ENCODE assay signal across 18 cellular contexts in genomic region chr3:49788056-49788455, GRCh38. TPM values are rescaled to one million over a fixed set of nuclear protein-coding genes. Genes with fewer than 3 reads are reported as not detected.
DNase-seq lines count a peak whose midpoint lies in the region; ATAC-seq and TF ChIP-seq lines count a peak whose summit lies in the region.
"Had no signal": no experiment of that assay in that cellular context is flagged by ENCODE, and none has a peak within 500 bp of the region (broad histone marks: within the 10 kb centered on the region; RNA-seq: fewer than 3 reads in every experiment).

No MANE protein-coding gene starts in this region.

- no peaks in the 10 kb centered on the region for H3K9me3 ChIP-seq in left ventricle myocardium inferior (replicated peaks)
- H3K9me3 ChIP-seq in heart left ventricle = no peaks in the 10 kb centered on the region
- H3K9me3 ChIP-seq in PC-3 (ENCODE audit: low read length) = no peaks in the 10 kb centered on the region

- H3K36me3 Mint-ChIP-seq in chondrocyte (ENCODE audit: low read depth) (peaks cover 1% of the 10 kb centered on the region), neural crest cell (ENCODE audit: low read depth) (peaks cover 5% of the 10 kb centered on the region)
- peaks cover 2 to 4% of the 10 kb centered on the region in 2 donors for H3K36me3 Mint-ChIP-seq in stimulated activated naive B cell treated with anti-CD40 and anti-IgM and Interleukin-4, amounts not matched to agents 10 μg/mL and 1 μg/mL and 100 μg/mL, for 72 hours

- H3K27me3 Mint-ChIP-seq in chondrocyte (ENCODE audit: low read depth) (no peaks in the 10 kb centered on the region), neural crest cell (ENCODE audit: low read depth) (no peaks in the 10 kb centered on the region)
- peaks cover 0 to 3% of the 10 kb centered on the region in 2 donors for H3K27me3 Mint-ChIP-seq in stimulated activated naive B cell treated with anti-CD40 and anti-IgM and Interleukin-4, amounts not matched to agents 10 μg/mL and 1 μg/mL and 100 μg/mL, for 72 hours

- H3K9me3 Mint-ChIP-seq in chondrocyte (ENCODE audit: low read depth) (no peaks in the 10 kb centered on the region), neural crest cell (no peaks in the 10 kb centered on the region)
- no peaks in the 10 kb centered on the region for H3K9me3 Mint-ChIP-seq in stimulated activated naive B cell treated with anti-CD40 and anti-IgM and Interleukin-4, amounts not matched to agents 10 μg/mL and 1 μg/mL and 100 μg/mL, for 72 hours

- H3K27ac ChIP-seq in left ventricle myocardium inferior (replicated peaks) = peak overlapping the region; percentile 96
- H3K27ac ChIP-seq in heart left ventricle = peak overlapping the region in 4 of 12 donors; percentile 86 to 94 (median 94)
- no peak overlapping the region for H3K27ac ChIP-seq in PC-3 (ENCODE audit: low read length)
- H3K27ac ChIP-seq: PC-9 had no signal

- no peak overlapping the region for H3K27ac Mint-ChIP-seq in chondrocyte (ENCODE audit: unreplicated experiment)
- no peak overlapping the region for H3K27ac Mint-ChIP-seq in neural crest cell (ENCODE audit: unreplicated experiment)
- H3K27ac Mint-ChIP-seq in stimulated activated naive B cell treated with anti-CD40 and anti-IgM and Interleukin-4, amounts not matched to agents 10 μg/mL and 1 μg/mL and 100 μg/mL, for 72 hours = no peak overlapping the region

- H3K4me1 ChIP-seq in left ventricle myocardium inferior (peaks cover 43% of the 10 kb centered on the region), heart left ventricle (peaks cover 0 to 36% (median 24%) of the 10 kb centered on the region in 12 donors), PC-3 (ENCODE audit: insufficient read depth, low read length) (peaks cover 14% of the 10 kb centered on the region)

- BruUV-seq in PC-3 (replicated peaks; lab: Mats Ljungman, UMichigan) = no TSS peak

- DNase-seq in left ventricle myocardium inferior = no peak
- no peak for DNase-seq in heart left ventricle
- peak; percentile 26 for DNase-seq in chondrocyte (ENCODE audit: low spot score)
- no peak for DNase-seq in neural crest cell (ENCODE audit: low read depth, low spot score)
- DNase-seq in PC-3 = no peak
- DNase-seq in stimulated activated naive B cell treated with anti-CD40 and anti-IgM and Interleukin-4, amounts not matched to agents 10 μg/mL and 1 μg/mL and 100 μg/mL, for 72 hours = no peak
- no peak for DNase-seq in activated gamma-delta T cell treated with Interleukin-2 at 50 U/mL for 16 hours
- DNase-seq: ACHN, C1 segment of cervical spinal cord, DMS79 treated with DMSO at 0.1 percent for 48 hours, GOT3, KG1, NCI-H1417, NCI-H187, NCI-H226, NCI-H524, NCI-H82, PC-9 had no signal

- H3K4me3 ChIP-seq in left ventricle myocardium inferior (no peak overlapping the region), heart left ventricle (no peak overlapping the region), PC-3 (ENCODE audit: low read length) (no peak overlapping the region)
- H3K4me3 ChIP-seq: PC-9 had no signal

- intact Hi-C loops in left ventricle myocardium inferior (cut with micrococcal nuclease) (no loop called here), heart left ventricle (cut with DNase I) (loop anchor here in 2 of 10 donors (5.0 kb wide), 1 partner anchor 66 kb away; the partner anchor contains the start of gene GMPPB (in 2 of the 2)), PC-3 (cut with micrococcal nuclease) (loop anchor here (5.0 kb wide), 1 partner anchor 114 kb away; the partner anchor contains the start of gene MST1R)

- H3K9me2 ChIP-seq in PC-3 (replicated peaks; ENCODE audit: low read length) = no peaks in the 10 kb centered on the region

- TF ChIP-seq POLR2A in heart left ventricle (IDR thresholded peaks at IDR 0.05) = no peak

- peaks cover 24% of the 10 kb centered on the region for H3K4me1 Mint-ChIP-seq in chondrocyte (ENCODE audit: low read depth)
- H3K4me1 Mint-ChIP-seq in neural crest cell = peaks cover 38% of the 10 kb centered on the region
- H3K4me1 Mint-ChIP-seq in stimulated activated naive B cell treated with anti-CD40 and anti-IgM and Interleukin-4, amounts not matched to agents 10 μg/mL and 1 μg/mL and 100 μg/mL, for 72 hours = peaks cover 7 to 26% of the 10 kb centered on the region in 2 donors

- H3K36me3 ChIP-seq in left ventricle myocardium inferior = peaks cover 8% of the 10 kb centered on the region
- H3K36me3 ChIP-seq in heart left ventricle = peaks cover 0 to 19% (median 7%) of the 10 kb centered on the region in 9 donors
- H3K36me3 ChIP-seq in PC-3 (ENCODE audit: low read depth, low read length) = no peaks in the 10 kb centered on the region

- H3F3A ChIP-seq in PC-3 (ENCODE audit: low read length, unreplicated experiment) = no peaks in the 10 kb centered on the region

- no peak overlapping the region for H2AFZ ChIP-seq in PC-3 (ENCODE audit: low read length)
- H2AFZ ChIP-seq: PC-9 had no signal

- H3K4me3 Mint-ChIP-seq in chondrocyte (ENCODE audit: unreplicated experiment) = no peak overlapping the region
- H3K4me3 Mint-ChIP-seq in neural crest cell = peak overlapping the region; percentile 18
- no peak overlapping the region for H3K4me3 Mint-ChIP-seq in stimulated activated naive B cell treated with anti-CD40 and anti-IgM and Interleukin-4, amounts not matched to agents 10 μg/mL and 1 μg/mL and 100 μg/mL, for 72 hours

- no peaks in the 10 kb centered on the region for H3K27me3 ChIP-seq in left ventricle myocardium inferior (ENCODE audit: low read depth)
- H3K27me3 ChIP-seq in heart left ventricle = no peaks in the 10 kb centered on the region
- H3K27me3 ChIP-seq in PC-3 (ENCODE audit: low read length) = no peaks in the 10 kb centered on the region

- peaks cover 31% of the 10 kb centered on the region for H3K79me2 ChIP-seq in PC-3 (ENCODE audit: low read length)

- no peak overlapping the region for H3K9ac ChIP-seq in PC-3 (ENCODE audit: low read length)

- ATAC-seq in heart left ventricle (no peak), PC-3 (no peak)
- ATAC-seq in stimulated activated naive B cell treated with anti-CD40 and anti-IgM and Interleukin-4, amounts not matched to agents 10 μg/mL and 1 μg/mL and 100 μg/mL, for 72 hours (replicated peaks) = no peak

- H3K4me2 ChIP-seq in PC-3 (ENCODE audit: low read length) = no peak overlapping the region
- H3K4me2 ChIP-seq: PC-9 had no signal

- H4K20me1 ChIP-seq in PC-3 (ENCODE audit: low read length) = no peaks in the 10 kb centered on the region

- WGBS in heart left ventricle, 4 donors = 93 to 100% (median 98%) methylated on average over 2 of the region's 2 CpGs

- TF ChIP-seq CTCF in left ventricle myocardium inferior (IDR thresholded peaks at IDR 0.05; ENCODE audit: borderline replicate concordance) (no peak), heart left ventricle (IDR thresholded peaks at IDR 0.05) (no peak), chondrocyte (IDR thresholded peaks at IDR 0.05) (no peak), neural crest cell (conservative IDR thresholded peaks at IDR 0.05) (no peak), PC-3 (conservative IDR thresholded peaks at IDR 0.05; ENCODE audit: low read depth, low read length) (no peak)

- CTCF ChIA-PET in PC-3 (lab: Charles Lee) = no interaction called here

- POLR2A ChIA-PET in PC-3 (lab: Charles Lee; ENCODE audit: unreplicated experiment) = no interaction called here

RNA-seq across cellular contexts. Expression of gene IP6K1, which starts 1.7 kb away (rescaled TPM):
- total RNA-seq in left ventricle myocardium inferior (16.9 TPM), heart left ventricle (10 to 100 TPM; 12.6 to 36.6 (median 20.4) TPM), chondrocyte (38.9 to 44.4 TPM (median 40.1 TPM) in 3 replicates), neural crest cell (54.9 and 63.3 TPM in 2 replicates), PC-3 (2014; rRNA removed) (50.3 and 51.0 TPM in 2 replicates)
- polyA plus RNA-seq in heart left ventricle = 10 to 100 TPM in 1 of 2 donors, 1 to 10 TPM in 1; 8.9 to 29.3 TPM

RNA-seq across cellular contexts. Expression of gene CDHR4, which starts 11.6 kb away (rescaled TPM):
- not detected for total RNA-seq in left ventricle myocardium inferior
- total RNA-seq in heart left ventricle = not detected
- not detected for polyA plus RNA-seq in heart left ventricle
- total RNA-seq in chondrocyte = not detected in 3 replicates
- total RNA-seq in neural crest cell = 0.12 and 0.16 TPM in 2 replicates
- total RNA-seq in PC-3 (2014; rRNA removed) = not detected in 2 replicates

RNA-seq across cellular contexts. Expression of gene INKA1, which starts 15.0 kb away (rescaled TPM):
- 2.3 TPM for total RNA-seq in left ventricle myocardium inferior
- 1 to 10 TPM; 1.1 to 5.0 (median 3.3) TPM for total RNA-seq in heart left ventricle
- 1 to 10 TPM; 3.0 to 4.2 TPM for polyA plus RNA-seq in heart left ventricle
- 4.1 to 7.9 TPM (median 7.9 TPM) in 3 replicates for total RNA-seq in chondrocyte
- total RNA-seq in neural crest cell = 15.5 and 17.3 TPM in 2 replicates
- total RNA-seq in PC-3 (2014; rRNA removed) = 1.3 and 5.8 TPM in 2 replicates
- total RNA-seq: PC-9 had no signal

RNA-seq across cellular contexts. Expression of gene UBA7, which starts 25.7 kb away (rescaled TPM):
- total RNA-seq in left ventricle myocardium inferior (25.1 TPM), heart left ventricle (10 to 100 TPM; 13.7 to 72.1 (median 22.1) TPM), chondrocyte (25.6 to 45.3 TPM (median 26.3 TPM) in 3 replicates), neural crest cell (4.2 and 6.0 TPM in 2 replicates), PC-3 (2014; rRNA removed) (3.3 and 3.6 TPM in 2 replicates)
- polyA plus RNA-seq in heart left ventricle = 10 to 100 TPM in 1 of 2 donors, 1 to 10 TPM in 1; 8.5 to 22.8 TPM
